In genomic region chr6:25788305-25788922, GRCh38 we compare ENCODE assay signal across 9 cellular contexts. TPM values are rescaled to one million over a fixed set of nuclear protein-coding genes. Genes with fewer than 3 reads are reported as not detected.
A peak's percentile ranks its signal among the peaks of the same experiment; 100 is the strongest.
DNase-seq lines count a peak whose midpoint lies in the region; ATAC-seq and TF ChIP-seq lines count a peak whose summit lies in the region.
"Had no signal": no experiment of that assay in that cellular context is flagged by ENCODE, and none has a peak within 500 bp of the region (broad histone marks: within the 10 kb centered on the region; RNA-seq: fewer than 3 reads in every experiment).

No MANE protein-coding gene starts in this region.

- intact Hi-C loops in OCI-LY7 (cut with micrococcal nuclease; ENCODE audit: unreplicated experiment): loop anchor here (1.0 kb wide), 1 partner anchor 215 kb away; no protein-coding TSS in a partner anchor
- intact Hi-C loops in dorsolateral prefrontal cortex (cut with DNase I): no loop called here

- no peaks in the 10 kb centered on the region for H3K27me3 ChIP-seq in dorsolateral prefrontal cortex

- no peaks in the 10 kb centered on the region for H3K9me2 ChIP-seq in OCI-LY7 (ENCODE audit: insufficient read depth, low read length)

- H3K36me3 ChIP-seq in OCI-LY7 (ENCODE audit: insufficient read depth, low read length): no peaks in the 10 kb centered on the region

- H2AFZ ChIP-seq in OCI-LY7 (ENCODE audit: low read length): no peak overlapping the region

- no peaks in the 10 kb centered on the region for H3K4me1 ChIP-seq in OCI-LY7 (ENCODE audit: insufficient read depth, low read length, poor library complexity, severe bottlenecking)

- POLR2A ChIA-PET in OCI-LY7 (lab: Charles Lee): interaction anchor here (0.6 kb wide), 1 partner anchor 270 kb away, joined by 3 read pairs; no protein-coding TSS in a partner anchor

- H3K4me3 ChIP-seq in OCI-LY7 (ENCODE audit: low read depth, low read length, poor library complexity, severe bottlenecking): no peak overlapping the region
- H3K4me3 ChIP-seq in dorsolateral prefrontal cortex: no peak overlapping the region

- DNase-seq in GM19238 (ENCODE audit: insufficient read length, low spot score) (peak; percentile 5), OCI-LY7 (ENCODE audit: low spot score) (peak; percentile 35), iPS DF 4.7 (ENCODE audit: extremely low read depth, low spot score) (peak; percentile 44), dorsolateral prefrontal cortex (no peak)
- DNase-seq in activated gamma-delta T cell treated with anti-CD3 and anti-CD28 coated beads, Interleukin-2, amount 50 U/mL, for 16 hours (ENCODE audit: low read depth): peak; percentile 7
- peak; percentile 8 to 9 for DNase-seq in stimulated activated CD4-positive, alpha-beta T cell treated with anti-CD3 and anti-CD28 coated beads, Interleukin-4, amount 100 ng/mL, for 4 hours

- CTCF ChIA-PET in OCI-LY7 (lab: Charles Lee; ENCODE audit: unreplicated experiment): no interaction called here

- no peak overlapping the region for H3K27ac ChIP-seq in C4-2B
- no peak overlapping the region for H3K27ac ChIP-seq in OCI-LY7 (ENCODE audit: low read depth, low read length, poor library complexity, severe bottlenecking)
- H3K27ac ChIP-seq in dorsolateral prefrontal cortex: no peak overlapping the region

- peak; percentile 81 for TF ChIP-seq CTCF in C4-2B (conservative IDR thresholded peaks at IDR 0.05)
- TF ChIP-seq CTCF in OCI-LY7 (conservative IDR thresholded peaks at IDR 0.05; ENCODE audit: low read length): peak; percentile 75
- peak in 28 of 56 donors; percentile 6 to 47 (median 23) for TF ChIP-seq CTCF in dorsolateral prefrontal cortex (IDR thresholded peaks at IDR 0.05 in 54 of 56, conservative IDR thresholded peaks at IDR 0.05 in 2 of 56; ENCODE audit: low read depth in 1 of 56, partially characterized antibody in 56 of 56)

- ATAC-seq in HG02884 (IDR thresholded peaks at IDR 0.05; ENCODE audit: unreplicated experiment): no peak

- H3K79me2 ChIP-seq in OCI-LY7 (ENCODE audit: insufficient read depth, low read depth, low read length): no peaks in the 10 kb centered on the region

- no peaks in the 10 kb centered on the region for H4K20me1 ChIP-seq in OCI-LY7 (ENCODE audit: insufficient read depth, low read length)

- H3K4me2 ChIP-seq in OCI-LY7 (ENCODE audit: low read length): no peak overlapping the region

- no peaks in the 10 kb centered on the region for H3K9me3 ChIP-seq in OCI-LY7 (ENCODE audit: low read length)

- BruUV-seq in OCI-LY7 (replicated peaks; lab: Mats Ljungman, UMichigan): no TSS peak

RNA-seq across cellular contexts. Expression of gene SLC17A4, which starts 33.9 kb away (rescaled TPM):
- not detected in 2 replicates for total RNA-seq in OCI-LY7 (2014; rRNA removed; shearing (Covaris generic))
- not detected in 2 replicates for total RNA-seq in OCI-LY7 (2022)
- total RNA-seq in dorsolateral prefrontal cortex: under 1 TPM in 6 of 120 experiments, not detected in 114; 0.13 to 0.22 (median 0.19) TPM
- total RNA-seq: T-helper 2 cell treated with Interferon-gamma antibody and Interleukin-4, amounts not matched to agents 100 ng/mL and 5 ng/mL, for 36 hours had no signal

RNA-seq across cellular contexts. Expression of gene SLC17A1, which starts 43.4 kb away (rescaled TPM):
- total RNA-seq in OCI-LY7 (2014; rRNA removed; shearing (Covaris generic)): not detected in 2 replicates
- not detected in 2 replicates for total RNA-seq in OCI-LY7 (2022)
- total RNA-seq in dorsolateral prefrontal cortex: not detected
- total RNA-seq: T-helper 2 cell treated with Interferon-gamma antibody and Interleukin-4, amounts not matched to agents 100 ng/mL and 5 ng/mL, for 36 hours had no signal

Comparison
In these comparisons a context has a peak if more than half of its experiments do, and no peak if none do; other contexts are left out.
1. DNase-seq: peak in GM19238 (single experiment), OCI-LY7 (single experiment), activated gamma-delta T cell treated with anti-CD3 and anti-CD28 coated beads, Interleukin-2, amount 50 U/mL, for 16 hours (single experiment), iPS DF 4.7 (single experiment) and stimulated activated CD4-positive, alpha-beta T cell treated with anti-CD3 and anti-CD28 coated beads, Interleukin-4, amount 100 ng/mL, for 4 hours (2 of 2); none in dorsolateral prefrontal cortex (0 of 10).